13 cellular contexts compared by ENCODE assay signal in genomic region chr1:229023651-229024295, GRCh38.
DNase-seq lines count a peak whose midpoint lies in the region; ATAC-seq, FAIRE-seq and TF ChIP-seq lines count a peak whose summit lies in the region.
"Had no signal": no experiment of that assay in that cellular context is flagged by ENCODE, and none has a peak within 500 bp of the region (broad histone marks: within the 10 kb centered on the region; RNA-seq: fewer than 3 reads in every experiment).

No MANE protein-coding gene starts in this region.

- no peak overlapping the region for H4K5ac ChIP-seq in H1 (ENCODE audit: insufficient read length, low read depth, low read length)

- no peak overlapping the region for H3K4me2 ChIP-seq in H1 (ENCODE audit: insufficient read depth in 1 of 2, low read depth in 2 of 2, low read length in 2 of 2)
- H3K4me2 ChIP-seq: PC-9 had no signal

- H3K56ac ChIP-seq in H1 (replicated peaks; ENCODE audit: insufficient read length, low read depth, low read length) = no peak overlapping the region

- H2BK12ac ChIP-seq in H1 (ENCODE audit: low read depth, low read length) = no peak overlapping the region; the same call in 1 of the 2 replicates

- H2AFZ ChIP-seq in H1 (ENCODE audit: low read length) = no peak overlapping the region
- H2AFZ ChIP-seq: PC-9 had no signal

- no peak overlapping the region for H3K14ac ChIP-seq in H1 (ENCODE audit: insufficient read length)

- H3K27ac ChIP-seq in H1 (ENCODE audit: low read depth, low read length) = no peak overlapping the region
- H3K27ac ChIP-seq: PC-9 had no signal

- no peak overlapping the region for H3K9ac ChIP-seq in H1 (replicated peaks in 1 of 4; ENCODE audit: extremely low read depth in 1 of 4, low read depth in 3 of 4, low read length in 3 of 4)

- peak overlapping the region; percentile 34; the same call in 1 of the 2 replicates for H2AK5ac ChIP-seq in H1 (ENCODE audit: low read depth, low read length)

- no peak overlapping the region; the same call in 1 of the 2 replicates for H4K8ac ChIP-seq in H1 (ENCODE audit: extremely low read depth, insufficient read depth, low read length)

- no peaks in the 10 kb centered on the region for H3K79me1 ChIP-seq in H1 (ENCODE audit: low read depth, low read length)

- H3K79me2 ChIP-seq in H1 (ENCODE audit: control insufficient read depth in 1 of 2, insufficient read depth in 2 of 2, low read length in 2 of 2) = no peaks in the 10 kb centered on the region

- ATAC-seq in mucosa of descending colon = peak; percentile 21
- ATAC-seq: activated T-cell treated with anti-CD3 and anti-CD28 coated beads, Interleukin-2, amount 50 U/mL, for 4 hours had no signal

- peaks cover 10 to 15% (median 13%) of the 10 kb centered on the region in 4 experiments for H3K4me1 ChIP-seq in H1 (replicated peaks in 1 of 4; ENCODE audit: control insufficient read depth in 3 of 4, insufficient read depth in 4 of 4, low read length in 3 of 4)
- no peaks in the 10 kb centered on the region for H3K4me1 ChIP-seq in mucosa of descending colon (ENCODE audit: low read depth)

- no peak overlapping the region for H3K23ac ChIP-seq in H1 (ENCODE audit: insufficient read length)

- peaks cover 0 to 9% (median 4%) of the 10 kb centered on the region in 4 experiments; a peak in 3 of 7 replicates for H3K27me3 ChIP-seq in H1 (replicated peaks in 1 of 4; ENCODE audit: control insufficient read depth in 3 of 4, extremely low read depth in 1 of 4, insufficient read depth in 3 of 4, low read length in 3 of 4)

- no peak overlapping the region for H3K18ac ChIP-seq in H1 (ENCODE audit: extremely low read depth, low read length)

- H3K23me2 ChIP-seq in H1 (ENCODE audit: low read depth, low read length) = peaks cover 4% of the 10 kb centered on the region; the same call in 1 of the 2 replicates

- H4K91ac ChIP-seq in H1 (replicated peaks; ENCODE audit: insufficient read length, low read length) = peak overlapping the region; percentile 23

- H2BK120ac ChIP-seq in H1 (replicated peaks; ENCODE audit: low read depth, low read length) = no peak overlapping the region

- TF ChIP-seq RAD21 in H1 (IDR thresholded peaks at IDR 0.05 in 1 of 2, conservative IDR thresholded peaks at IDR 0.05 in 1 of 2; ENCODE audit: low read depth in 2 of 2, low read length in 2 of 2) = no peak

- peak overlapping the region; percentile 81; the same call in 1 of the 2 replicates for H2BK15ac ChIP-seq in H1 (ENCODE audit: low read length)

- TF ChIP-seq CTCF in H1 (IDR thresholded peaks at IDR 0.05; ENCODE audit: control extremely low read depth in 1 of 3, insufficient read depth in 1 of 3, low read depth in 1 of 3, low read length in 3 of 3) = no peak
- no peak for TF ChIP-seq CTCF in mucosa of descending colon (IDR thresholded peaks at IDR 0.05)

- no peak for TF ChIP-seq EP300 in H1 (IDR thresholded peaks at IDR 0.05; ENCODE audit: borderline replicate concordance in 1 of 2, low read depth in 2 of 2, low read length in 2 of 2)

- FAIRE-seq in H1 (lab: Jason Lieb, UNC) = no peak
- FAIRE-seq: D721Med had no signal

- peak; percentile 68 for DNase-seq in CD1c-positive myeloid dendritic cell (ENCODE audit: extremely low spot score)
- DNase-seq in NOMO-1 (lab: John Stamatoyannopoulos, UW; ENCODE audit: unreplicated experiment in 2 of 2) = peak; percentile 74 to 79
- no peak for DNase-seq in H1 (ENCODE audit: low read depth in 1 of 2, low spot score in 2 of 2)
- DNase-seq in mucosa of descending colon = no peak
- DNase-seq in NCI-H1436 (lab: John Stamatoyannopoulos, UW) = no peak
- DNase-seq in anterior cingulate cortex (lab: John Stamatoyannopoulos, UW) = no peak
- no peak for DNase-seq in stimulated activated naive CD4-positive, alpha-beta T cell treated with Interleukin-2 at 50 U/mL for 16 hours (lab: John Stamatoyannopoulos, UW)
- no peak for DNase-seq in activated CD4-positive, alpha-beta T cell treated with anti-CD3 and anti-CD28 coated beads for 4 hours
- DNase-seq: activated T-cell treated with anti-CD3 and anti-CD28 coated beads, Interleukin-2, amount 50 U/mL, for 4 hours; H7; NCI-H1417; PC-9 had no signal

- intact Hi-C loops in mucosa of descending colon (cut with DNase I, micrococcal nuclease) = no loop called here

- TF ChIP-seq POLR2A in H1 (IDR thresholded peaks at IDR 0.05; ENCODE audit: control extremely low read depth in 1 of 2, low read depth in 2 of 2, low read length in 2 of 2) = no peak

- no peaks in the 10 kb centered on the region for H3K9me3 ChIP-seq in H1 (ENCODE audit: insufficient read depth in 2 of 2, low read depth in 1 of 2, low read length in 1 of 2)
- H3K9me3 ChIP-seq in mucosa of descending colon = no peaks in the 10 kb centered on the region

- no peak overlapping the region for H2BK5ac ChIP-seq in H1 (ENCODE audit: low read depth, low read length)

- peak overlapping the region; percentile 47 for H3K4ac ChIP-seq in H1 (replicated peaks; ENCODE audit: insufficient read length, low read depth, low read length)

- POLR2A ChIA-PET in H1 (lab: Charles Lee; ENCODE audit: partially characterized antibody) = no interaction called here

- H2BK20ac ChIP-seq in H1 (ENCODE audit: low read length) = no peak overlapping the region; the same call in 1 of the 2 replicates

- CTCF ChIA-PET in H1 (lab: Charles Lee; ENCODE audit: partially characterized antibody) = interaction anchor here (1.2 kb wide), 1 partner anchor 79 kb away, joined by 3 read pairs; no protein-coding TSS in a partner anchor

- H4K20me1 ChIP-seq in H1 (replicated peaks in 1 of 2; ENCODE audit: control insufficient read depth in 1 of 2, insufficient read depth in 2 of 2, low read length in 2 of 2) = no peaks in the 10 kb centered on the region

- no peaks in the 10 kb centered on the region for H3K36me3 ChIP-seq in H1 (ENCODE audit: control insufficient read depth in 2 of 4, insufficient read depth in 4 of 4, low read length in 3 of 4)
- no peaks in the 10 kb centered on the region for H3K36me3 ChIP-seq in mucosa of descending colon (ENCODE audit: low read depth)

- no peak overlapping the region for H3K4me3 ChIP-seq in H1 (ENCODE audit: extremely low read depth in 1 of 4, insufficient read depth in 2 of 4, low read depth in 3 of 4, low read length in 4 of 4)
- H3K4me3 ChIP-seq in mucosa of descending colon = no peak overlapping the region
- H3K4me3 ChIP-seq: PC-9 had no signal

- 79% methylated on average over 11 of the region's 11 CpGs; no CpG with 5 or more reads in 1 of the 2 experiments for WGBS in H1 (ENCODE audit: extremely low coverage in 1 of 2, insufficient coverage in 1 of 2, insufficient read length in 1 of 2, insufficient replicate concordance in 2 of 2, low coverage in 1 of 2, low lambda C conversion rate in 2 of 2, missing lambda C conversion rate in 1 of 2), 2 experiments

TF ChIP-seq in H1, 55 proteins besides CTCF, POLR2A, EP300 and RAD21:
- no peak for TF ChIP-seq CTBP2 (IDR thresholded peaks at IDR 0.05; ENCODE audit: borderline replicate concordance, insufficient read depth, insufficient read length, low read length)
- no peak for TF ChIP-seq EGR1 (IDR thresholded peaks at IDR 0.05; ENCODE audit: borderline replicate concordance, low read depth, low read length)
- no peak for TF ChIP-seq HDAC6 (IDR thresholded peaks at IDR 0.05; ENCODE audit: low read depth, low read length)
- no peak for TF ChIP-seq CREB1 (IDR thresholded peaks at IDR 0.05)

Comparison
In these comparisons a context has a peak if more than half of its experiments do, and no peak if none do; other contexts are left out.
1. DNase-seq: peak in CD1c-positive myeloid dendritic cell (single experiment) and NOMO-1 (2 of 2); none in H1 (0 of 2), mucosa of descending colon (0 of 3), NCI-H1436 (single experiment), anterior cingulate cortex (0 of 58), stimulated activated naive CD4-positive, alpha-beta T cell treated with Interleukin-2 at 50 U/mL for 16 hours (single experiment) and activated CD4-positive, alpha-beta T cell treated with anti-CD3 and anti-CD28 coated beads for 4 hours (0 of 2).